27 cellular contexts compared by ENCODE assay signal in genomic region chr12:29794869-29795268, GRCh38.
"Had no signal": no experiment of that assay in that cellular context is flagged by ENCODE, and none has a peak within 500 bp of the region (broad histone marks: within the 10 kb centered on the region; RNA-seq: fewer than 3 reads in every experiment).

No MANE protein-coding gene starts in this region.

- H3K27me3 ChIP-seq: colonic mucosa, gastrocnemius medialis, neural progenitor cell, sigmoid colon, stomach, thyroid gland, vagina had no signal

- H3K36me3 ChIP-seq: colonic mucosa, esophagus squamous epithelium, gastrocnemius medialis, neural progenitor cell, sigmoid colon, stomach, thyroid gland, vagina had no signal

- H3K4me1 ChIP-seq: colonic mucosa, thyroid gland had no signal

- H3K4me3 ChIP-seq: colonic mucosa, esophagus squamous epithelium, gastrocnemius medialis, mucosa of descending colon, neural progenitor cell, psoas muscle, sigmoid colon, stomach, thyroid gland, vagina had no signal

- H3K4me1 Mint-ChIP-seq: naive B cell; stimulated activated effector memory CD8-positive, alpha-beta T cell treated with anti-CD3 and anti-CD28 coated beads, Interleukin-12 subunit alpha, Interleukin-12 subunit beta, amount 100 ng/mL, for 72 hours had no signal

- H3K36me3 Mint-ChIP-seq: mesothelial cell of epicardium; naive B cell; neural progenitor cell; stimulated activated effector memory CD8-positive, alpha-beta T cell treated with anti-CD3 and anti-CD28 coated beads, Interleukin-12 subunit alpha, Interleukin-12 subunit beta, amount 100 ng/mL, for 72 hours had no signal

- ATAC-seq: gastrocnemius medialis; left lobe of liver; mucosa of descending colon; psoas muscle; right cardiac atrium; stimulated activated effector memory CD8-positive, alpha-beta T cell treated with anti-CD3 and anti-CD28 coated beads, Interleukin-12 subunit alpha, Interleukin-12 subunit beta, amount 100 ng/mL, for 72 hours had no signal

- H3K4me3 Mint-ChIP-seq: dendritic cell treated with granulocyte-macrophage colony-stimulating factor and Interleukin-4, amounts not matched to agents 40 ng/mL and 50 ng/mL, for 4 days; endodermal cell; mesothelial cell of epicardium; naive B cell; nephron; neural progenitor cell; stimulated activated effector memory CD8-positive, alpha-beta T cell treated with anti-CD3 and anti-CD28 coated beads, Interleukin-12 subunit alpha, Interleukin-12 subunit beta, amount 100 ng/mL, for 72 hours had no signal

- H3K9ac ChIP-seq: neural progenitor cell had no signal

- DNase-seq: colonic mucosa; effector CD8-positive, alpha-beta T cell; endodermal cell; esophagus squamous epithelium; foreskin fibroblast; gastrocnemius medialis; head of caudate nucleus; kidney; mesenchymal stem cell; mucosa of descending colon; naive B cell; psoas muscle; right cardiac atrium; sigmoid colon; stimulated activated CD4-positive, alpha-beta T cell treated with anti-CD3 and anti-CD28 coated beads, Interleukin-2, amount 100 ng/mL, for 24 hours; stimulated activated CD4-positive, alpha-beta T cell treated with anti-CD3 and anti-CD28 coated beads, Interleukin-4, amount 100 ng/mL, for 24 hours; stimulated activated naive CD4-positive, alpha-beta T cell treated with Interleukin-2 at 50 U/mL for 16 hours; stomach; thyroid gland; trophoblast cell had no signal

- H3K27me3 Mint-ChIP-seq: naive B cell had no signal

- H3K27ac ChIP-seq: colonic mucosa, esophagus squamous epithelium, gastrocnemius medialis, psoas muscle, sigmoid colon, stomach, thyroid gland, vagina had no signal

- H3K9me3 Mint-ChIP-seq: dendritic cell treated with granulocyte-macrophage colony-stimulating factor and Interleukin-4, amounts not matched to agents 40 ng/mL and 50 ng/mL, for 4 days; mesothelial cell of epicardium; nephron had no signal

- H3K9me3 ChIP-seq: colonic mucosa, esophagus squamous epithelium, gastrocnemius medialis, psoas muscle, thyroid gland, vagina had no signal

- H3K27ac Mint-ChIP-seq: dendritic cell treated with granulocyte-macrophage colony-stimulating factor and Interleukin-4, amounts not matched to agents 40 ng/mL and 50 ng/mL, for 4 days; endodermal cell; mesothelial cell of epicardium; naive B cell; neural progenitor cell; stimulated activated effector memory CD8-positive, alpha-beta T cell treated with anti-CD3 and anti-CD28 coated beads, Interleukin-12 subunit alpha, Interleukin-12 subunit beta, amount 100 ng/mL, for 72 hours had no signal
